ENCODE assay signal across 8 cellular contexts in genomic region chrX:65534450-65535292, GRCh38. TPM values are rescaled to one million over a fixed set of nuclear protein-coding genes. Genes with fewer than 3 reads are reported as not detected.
DNase-seq lines count a peak whose midpoint lies in the region; ATAC-seq and TF ChIP-seq lines count a peak whose summit lies in the region.

LAS1L (minus strand) TSS chrX:65534787; CDS start chrX:65534715, 72 bp downstream.

- ATAC-seq in HG02870 (IDR thresholded peaks at IDR 0.05; ENCODE audit: unreplicated experiment) (peak; percentile 99), left cardiac atrium (peak; percentile 99 to 100)

- peak within 1 kb of the TSS; percentile 91 for H3K4me3 Mint-ChIP-seq in progenitor cell of endocrine pancreas (ENCODE audit: low read depth)

- H3K27ac Mint-ChIP-seq in progenitor cell of endocrine pancreas = peak within 1 kb of the TSS; percentile 96

- in situ Hi-C loops in GM13976 (cut with MboI; ENCODE audit: low sequenced_read_pairs, unreplicated experiment) = no loop called here

- peaks cover 2% of the 10 kb centered on the region for H3K36me3 Mint-ChIP-seq in progenitor cell of endocrine pancreas (ENCODE audit: insufficient read depth)

- peaks cover 7% of the 10 kb centered on the region for H3K4me1 Mint-ChIP-seq in progenitor cell of endocrine pancreas (ENCODE audit: low read depth)

- intact Hi-C loops in T-helper 1 cell treated with Interleukin-12 subunit alpha and Interleukin-12 subunit beta and Interleukin-4 antibody, amounts not matched to agents 30 ng/mL and 1 ng/mL, for 36 hours (cut with micrococcal nuclease) = loop anchor here (1.0 to 10.0 kb wide), 10 partner anchors 61 to 1780 kb away; partner anchors contain the start of genes AMER1, MTMR8, ZC3H12B and ZC4H2
- intact Hi-C loops in left cardiac atrium (cut with DNase I) = no loop called here

- TF ChIP-seq CTCF in GM13976 (IDR thresholded peaks at IDR 0.05; ENCODE audit: borderline replicate concordance, control extremely low read depth, extremely low read depth, insufficient read depth, missing control alignments) (no peak), progenitor cell of endocrine pancreas (IDR thresholded peaks at IDR 0.05; ENCODE audit: unreplicated experiment) (no peak)

- DNase-seq in GM13976 (ENCODE audit: low spot score) (peak; percentile 89), NCI-H146 treated with DMSO at 0.1 percent for 48 hours (lab: John Stamatoyannopoulos, UW; ENCODE audit: unreplicated experiment) (peak; percentile 83), amniotic epithelial cell (ENCODE audit: low read depth) (peak; percentile 94), left cardiac atrium (peak; percentile 91), progenitor cell of endocrine pancreas (ENCODE audit: low spot score, unreplicated experiment) (peak; percentile 77), ureter (ENCODE audit: low spot score) (peak; percentile 95)

- H3K27me3 Mint-ChIP-seq in progenitor cell of endocrine pancreas = no peaks in the 10 kb centered on the region

- peaks cover 13% of the 10 kb centered on the region for H3K9me3 Mint-ChIP-seq in progenitor cell of endocrine pancreas (ENCODE audit: low read depth)

RNA-seq across cellular contexts. Expression of gene LAS1L, which starts in this region (rescaled TPM):
- total RNA-seq in T-helper 1 cell treated with Interleukin-12 subunit alpha and Interleukin-12 subunit beta and Interleukin-4 antibody, amounts not matched to agents 30 ng/mL and 1 ng/mL, for 36 hours = 41.2 and 43.2 TPM in 2 replicates
- 10 to 100 TPM; 15.2 to 15.3 TPM for total RNA-seq in left cardiac atrium
- total RNA-seq in progenitor cell of endocrine pancreas = 38.6 and 38.9 TPM in 2 replicates
- 41.1 TPM for total RNA-seq in ureter

Comparison
In these comparisons a context has a peak if more than half of its experiments do, and no peak if none do; other contexts are left out.
1. Peak in every context shown above with its lines: DNase-seq and ATAC-seq.